Comparison of ENCODE assay signal across 8 cellular contexts in genomic region chr19:45467456-45468158, GRCh38. TPM values are rescaled to one million over a fixed set of nuclear protein-coding genes. Genes with fewer than 3 reads are reported as not detected.
DNase-seq lines count a peak whose midpoint lies in the region; ATAC-seq and TF ChIP-seq lines count a peak whose summit lies in the region.

Gene FOSB, plus strand, starts transcription at chr19:45467996. Its CDS starts 591 bp downstream, at chr19:45468587.

- H3K9me3 ChIP-seq in HCT116 (ENCODE audit: control insufficient read depth in 1 of 2, insufficient read depth in 1 of 2, low read depth in 1 of 2, low read length in 2 of 2) (no peaks in the 10 kb centered on the region), ovary (no peaks in the 10 kb centered on the region), thymus (ENCODE audit: control insufficient read depth) (no peaks in the 10 kb centered on the region)

- H4K20me1 ChIP-seq in HCT116 (ENCODE audit: insufficient read depth), result no peaks in the 10 kb centered on the region; the same call in 1 of the 2 replicates

- WGBS in ovary, 3 donors, result 0 to 1% (median 0%) methylated on average over 56 of the region's 56 CpGs
- WGBS in thymus, result under 1% methylated on average over 56 of the region's 56 CpGs

- H3K36me3 ChIP-seq in HCT116 (ENCODE audit: control insufficient read depth in 1 of 2, insufficient read depth in 2 of 2, low read length in 2 of 2), result no peaks in the 10 kb centered on the region; a peak in 1 of 4 replicates
- no peaks in the 10 kb centered on the region for H3K36me3 ChIP-seq in ovary
- H3K36me3 ChIP-seq in thymus (ENCODE audit: control insufficient read depth, insufficient read depth), result no peaks in the 10 kb centered on the region

- H3K4me1 Mint-ChIP-seq in activated naive CD8-positive, alpha-beta T cell treated with anti-CD3 and anti-CD28 coated beads for 36 hours, result peaks cover 28% of the 10 kb centered on the region

- no peaks in the 10 kb centered on the region for H3K27me3 ChIP-seq in HCT116 (ENCODE audit: insufficient read depth, low read length)
- H3K27me3 ChIP-seq in ovary, result no peaks in the 10 kb centered on the region
- peaks cover 28% of the 10 kb centered on the region for H3K27me3 ChIP-seq in thymus (ENCODE audit: control insufficient read depth, insufficient read depth)

- RAD21 ChIA-PET in HCT116 (lab: Charles Lee; ENCODE audit: low non-redundant PET in 1 of 2, low total read pairs in 2 of 2, uncharacterized antibody in 2 of 2, unreplicated experiment in 2 of 2), result interaction anchor here (0.7 to 2.0 kb wide), 4 partner anchors 11 to 28 kb away, joined by 3 to 5 read pairs (median 4); no protein-coding TSS in a partner anchor

- 0 out of 6 replicates have a peak, but pooled peaks of 1 of the 3 experiments have one; percentile 19 for TF ChIP-seq CTCF in HCT116 (IDR thresholded peaks at IDR 0.05 in 2 of 3, conservative IDR thresholded peaks at IDR 0.05 in 1 of 3; ENCODE audit: borderline replicate concordance in 1 of 3, insufficient read depth in 1 of 3, low read depth in 2 of 3, low read length in 2 of 3)
- TF ChIP-seq CTCF in ovary (IDR thresholded peaks at IDR 0.05), result peak in 1 of 3 donors; percentile 21

- peaks cover 10% of the 10 kb centered on the region for H3K27me3 Mint-ChIP-seq in activated naive CD8-positive, alpha-beta T cell treated with anti-CD3 and anti-CD28 coated beads for 36 hours

- H3K36me3 Mint-ChIP-seq in activated naive CD8-positive, alpha-beta T cell treated with anti-CD3 and anti-CD28 coated beads for 36 hours, result peaks cover 8% of the 10 kb centered on the region

- peak within 1 kb of the TSS; percentile 78 for H3K27ac ChIP-seq in HCT116 (ENCODE audit: low read depth, low read length)
- peak within 1 kb of the TSS; percentile 90 to 95 for H3K27ac ChIP-seq in ovary
- peak within 1 kb of the TSS; percentile 81 for H3K27ac ChIP-seq in thymus (ENCODE audit: low read depth)

- TF ChIP-seq POLR2A in HCT116 (IDR thresholded peaks at IDR 0.05; ENCODE audit: borderline replicate concordance, extremely low read depth, insufficient read depth, insufficient read length) (peak; percentile 96), ovary (IDR thresholded peaks at IDR 0.05) (peak; percentile 96)

- H3K9me3 Mint-ChIP-seq in activated naive CD8-positive, alpha-beta T cell treated with anti-CD3 and anti-CD28 coated beads for 36 hours, result no peaks in the 10 kb centered on the region

- CTCF ChIA-PET in HCT116 (lab: Charles Lee), result interaction anchor here (0.7 to 4.7 kb wide), 12 partner anchors 9 to 174 kb away, joined by 3 to 56 read pairs (median 4); no protein-coding TSS in a partner anchor

- no peak for TF ChIP-seq RAD21 in HCT116 (IDR thresholded peaks at IDR 0.05; ENCODE audit: low read depth)

- H3K4me2 ChIP-seq in HCT116 (ENCODE audit: low read length), result peak within 1 kb of the TSS; percentile 100

- peak; percentile 89 for TF ChIP-seq EP300 in ovary (IDR thresholded peaks at IDR 0.05)

- BruUV-seq in HCT116 (replicated peaks; lab: Mats Ljungman, UMichigan), result no TSS peak

- DNase-seq in ELR (ENCODE audit: low read depth) (peak; percentile 98), HCT116 (ENCODE audit: low read depth, low spot score) (peak; percentile 91), NCI-H1048 (lab: John Stamatoyannopoulos, UW) (peak; percentile 82), SKM-1 treated with dmso at 0.1 percent for 144 hours (lab: John Stamatoyannopoulos, UW; ENCODE audit: unreplicated experiment) (peak; percentile 54), head of caudate nucleus (peak; percentile 90 to 99 (median 96)), ovary (peak; percentile 93 to 97 (median 97))
- DNase-seq in activated naive CD8-positive, alpha-beta T cell treated with anti-CD3 and anti-CD28 coated beads for 36 hours, result peak; percentile 91

- H3K4me1 ChIP-seq in HCT116 (ENCODE audit: control insufficient read depth in 1 of 2, insufficient read depth in 2 of 2, low read length in 2 of 2) (peaks cover 4 to 43% of the 10 kb centered on the region in 2 experiments), ovary (ENCODE audit: insufficient read depth) (peaks cover 12% of the 10 kb centered on the region), thymus (ENCODE audit: control insufficient read depth, insufficient read depth, low read length) (peaks cover 21% of the 10 kb centered on the region)

- peaks cover 23% of the 10 kb centered on the region; the same call in 1 of the 2 replicates for H3K79me2 ChIP-seq in HCT116 (ENCODE audit: insufficient read depth, low read length)

- H3K9ac ChIP-seq in HCT116 (ENCODE audit: low read length), result peak within 1 kb of the TSS; percentile 99

- peak within 1 kb of the TSS; percentile 74 to 97 for H3K4me3 ChIP-seq in HCT116 (replicated peaks in 1 of 2; ENCODE audit: low read depth in 1 of 2, low read length in 2 of 2)
- H3K4me3 ChIP-seq in ovary, result peak within 1 kb of the TSS; percentile 53
- peak within 1 kb of the TSS; percentile 65 for H3K4me3 ChIP-seq in thymus (ENCODE audit: low read length)

- peak within 1 kb of the TSS; percentile 89 for H3K4me3 Mint-ChIP-seq in activated naive CD8-positive, alpha-beta T cell treated with anti-CD3 and anti-CD28 coated beads for 36 hours

- H2AFZ ChIP-seq in HCT116 (ENCODE audit: low read depth, low read length, poor library complexity, severe bottlenecking), result peak within 1 kb of the TSS; percentile 66

- no peaks in the 10 kb centered on the region for H3K9me2 ChIP-seq in HCT116 (ENCODE audit: insufficient read depth)

- POLR2A ChIA-PET in HCT116 (lab: Charles Lee), result interaction anchor here (0.6 to 5.4 kb wide), 29 partner anchors 9 to 225 kb away, joined by 3 to 72 read pairs (median 4); partner anchors contain the start of genes GIPR and PPP1R13L

- peak; percentile 17 for ATAC-seq in HCT116

- intact Hi-C loops in HCT116 (cut with micrococcal nuclease) (loop anchor here (1.0 kb wide), 1 partner anchor 12 kb away; no protein-coding TSS in a partner anchor), head of caudate nucleus (cut with DNase I) (no loop called here), ovary (cut with DNase I) (no loop called here)

- peak within 1 kb of the TSS; percentile 88 for H3K27ac Mint-ChIP-seq in activated naive CD8-positive, alpha-beta T cell treated with anti-CD3 and anti-CD28 coated beads for 36 hours

TF ChIP-seq in HCT116, 20 proteins besides CTCF, POLR2A, EP300 and RAD21 (continues in another document):
- peak; percentile 65; the same call in 1 of the 2 replicates for TF ChIP-seq MAX (IDR thresholded peaks at IDR 0.05)
- no peak for TF ChIP-seq ZFX (IDR thresholded peaks at IDR 0.05)
- no peak for TF ChIP-seq CEBPB (IDR thresholded peaks at IDR 0.05; ENCODE audit: low read depth)
- TF ChIP-seq EZH2phosphoT487 (IDR thresholded peaks at IDR 0.05; ENCODE audit: borderline replicate concordance), result no peak
- no peak for TF ChIP-seq ELF1 (IDR thresholded peaks at IDR 0.05; ENCODE audit: borderline replicate concordance, low read depth)
- no peak for TF ChIP-seq ZNF274 (IDR thresholded peaks at IDR 0.05; ENCODE audit: low read depth, low read length)
- TF ChIP-seq EGR1 (IDR thresholded peaks at IDR 0.05; ENCODE audit: low read depth), result no peak
- peak; percentile 72 for TF ChIP-seq SP1 (IDR thresholded peaks at IDR 0.05; ENCODE audit: low read depth)
- peak; percentile 96 for TF ChIP-seq POLR2AphosphoS5 (IDR thresholded peaks at IDR 0.05; ENCODE audit: low read depth, low read length)
- no peak for TF ChIP-seq JUND (IDR thresholded peaks at IDR 0.05)
- TF ChIP-seq SIN3A (IDR thresholded peaks at IDR 0.05; ENCODE audit: low read depth), result peak; percentile 91
- no peak for TF ChIP-seq CBX3 (IDR thresholded peaks at IDR 0.05; ENCODE audit: low read depth)
- TF ChIP-seq EZH2 (IDR thresholded peaks at IDR 0.05), result no peak
- no peak for TF ChIP-seq ATF3 (IDR thresholded peaks at IDR 0.05)
- peak; percentile 81 for TF ChIP-seq TCF7L2 (IDR thresholded peaks at IDR 0.05; ENCODE audit: borderline replicate concordance, extremely low read depth, insufficient read depth, insufficient read length)
- TF ChIP-seq FOSL1 (IDR thresholded peaks at IDR 0.05; ENCODE audit: low read depth), result no peak
- no peak for TF ChIP-seq REST (IDR thresholded peaks at IDR 0.05; ENCODE audit: low read depth)

RNA-seq across cellular contexts. Expression of gene FOSB, which starts in this region (rescaled TPM):
- total RNA-seq in HCT116 (2021; ENCODE audit: unreplicated experiment), result 12.6 TPM
- 84.7 and 216 TPM in 2 replicates for polyA plus RNA-seq in HCT116 (2012)
- total RNA-seq in activated naive CD8-positive, alpha-beta T cell treated with anti-CD3 and anti-CD28 coated beads for 36 hours, result 10 to 100 TPM in 1 of 2 experiments, 1 to 10 TPM in 1; 9.7 to 10.5 TPM
- total RNA-seq in ovary, result 100 to 1,000 TPM in 3 of 7 donors, 10 to 100 TPM in 2, 1 to 10 TPM in 2; 2.9 to 295 (median 44.3) TPM
- polyA plus RNA-seq in ovary, result 100 to 1,000 TPM in 1 of 2 donors, 1 to 10 TPM in 1; 4.9 to 142 TPM
- 7.1 TPM for polyA plus RNA-seq in thymus

Comparison
In these comparisons a context has a peak if more than half of its experiments do, and no peak if none do; other contexts are left out.
1. Peak in every context shown above with its lines: DNase-seq, ATAC-seq, H3K4me3 ChIP-seq and H3K27ac ChIP-seq.